ENCODE assay signal across 9 cellular contexts in the genomic region with DNA sequence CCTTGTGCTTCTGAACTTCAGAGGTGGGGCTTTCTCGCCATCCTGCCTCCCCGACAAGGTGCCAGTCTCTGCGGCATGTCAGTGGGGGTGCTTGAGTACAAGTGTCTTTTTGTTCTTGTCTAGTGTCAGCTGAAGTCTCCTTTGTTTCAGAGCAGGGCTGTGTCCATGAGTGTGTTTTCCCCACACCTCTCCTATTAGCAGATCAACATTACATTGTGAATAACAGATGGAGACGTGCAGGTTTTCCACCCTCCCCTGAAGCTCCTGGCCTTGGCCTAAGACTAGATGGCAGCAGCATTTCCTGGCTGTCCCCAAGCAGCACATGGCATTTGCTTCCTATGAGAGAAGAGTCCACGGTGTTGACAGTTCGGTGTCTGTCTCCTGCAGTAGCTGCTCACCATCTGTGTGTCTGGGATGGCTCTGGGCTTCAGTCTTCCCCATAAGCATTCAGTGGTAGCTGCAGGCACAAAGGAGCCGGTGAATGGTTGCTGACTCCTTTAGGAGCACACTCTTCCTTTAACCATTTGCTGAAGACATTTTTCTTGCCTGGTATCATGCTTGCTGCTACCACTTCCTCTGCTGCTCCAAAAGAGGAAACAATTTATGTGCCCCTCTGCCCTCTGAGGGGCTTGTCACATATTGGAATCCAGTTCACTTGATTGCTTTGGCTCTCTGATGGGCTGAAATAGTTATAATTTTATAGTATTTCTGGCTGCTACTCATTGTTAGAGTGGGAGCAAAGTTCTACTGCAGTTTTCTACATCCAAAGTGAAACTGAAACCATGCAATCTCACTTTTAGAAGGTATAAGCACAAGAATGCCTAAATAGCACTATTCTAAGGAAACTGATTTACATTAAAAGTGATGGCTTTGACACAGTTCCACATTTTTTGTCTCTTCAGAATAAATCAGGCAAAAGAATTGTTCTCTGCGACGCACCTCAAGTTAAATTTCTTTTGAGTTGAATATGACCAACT.
DNase-seq lines count a peak whose midpoint lies in the region; ATAC-seq and TF ChIP-seq lines count a peak whose summit lies in the region.
"Had no signal": no experiment of that assay in that cellular context is flagged by ENCODE, and none has a peak within 500 bp of the region (broad histone marks: within the 10 kb centered on the region; RNA-seq: fewer than 3 reads in every experiment).

No MANE protein-coding gene starts in this region.

- peak overlapping the region; percentile 32 for H2AFZ ChIP-seq in H9 (ENCODE audit: low read length)

- H3K27me3 Mint-ChIP-seq in H9 (ENCODE audit: low read depth) (no peaks in the 10 kb centered on the region), Caco-2 (ENCODE audit: insufficient read depth, unreplicated experiment) (no peaks in the 10 kb centered on the region)
- H3K27me3 Mint-ChIP-seq: activated CD8-positive, alpha-beta T cell treated with anti-CD3 and anti-CD28 coated beads for 36 hours had no signal

- no peaks in the 10 kb centered on the region for H3K36me3 ChIP-seq in Caco-2 (ENCODE audit: control insufficient read depth, insufficient read depth, low read length)

- H3K4me1 ChIP-seq in H9 (ENCODE audit: insufficient read depth, low read length) (peaks cover 3% of the 10 kb centered on the region; the same call in 1 of the 2 replicates), Caco-2 (no peaks in the 10 kb centered on the region)

- no peak overlapping the region for H4K5ac ChIP-seq in H9 (ENCODE audit: insufficient read length, low read depth, low read length)

- no peaks in the 10 kb centered on the region for H4K20me1 ChIP-seq in H9 (ENCODE audit: control insufficient read depth, insufficient read depth, insufficient read length)

- intact Hi-C loops in Caco-2 (cut with micrococcal nuclease; ENCODE audit: unreplicated experiment) = no loop called here

- no peaks in the 10 kb centered on the region for H3K9me3 ChIP-seq in H9 (ENCODE audit: control insufficient read depth, low read depth, low read length)
- H3K9me3 ChIP-seq in Caco-2 = no peaks in the 10 kb centered on the region; the same call in 1 of the 2 replicates

- no peak overlapping the region for H2BK15ac ChIP-seq in H9 (ENCODE audit: low read depth, low read length)

- H3K4me3 Mint-ChIP-seq in H9 (no peak overlapping the region), Caco-2 (ENCODE audit: unreplicated experiment) (no peak overlapping the region)
- H3K4me3 Mint-ChIP-seq: activated CD8-positive, alpha-beta T cell treated with anti-CD3 and anti-CD28 coated beads for 36 hours had no signal

- H3K27ac ChIP-seq in H9 (ENCODE audit: insufficient read length, low read depth, low read length) = no peak overlapping the region

- in situ Hi-C loops in astrocyte of the spinal cord (cut with HindIII; ENCODE audit: low sequenced_read_pairs) = no loop called here

- no CpG with 5 or more reads among the region's 9 CpGs for WGBS in H9 (ENCODE audit: extremely low coverage, insufficient read length, low lambda C conversion rate)

- H3K27ac Mint-ChIP-seq in H9 (peak overlapping the region in 1 of 3 experiments; percentile 83; a peak in 1 of 7 replicates), Caco-2 (ENCODE audit: unreplicated experiment) (no peak overlapping the region)
- H3K27ac Mint-ChIP-seq: activated CD8-positive, alpha-beta T cell treated with anti-CD3 and anti-CD28 coated beads for 36 hours had no signal

- no peaks in the 10 kb centered on the region for H3K79me1 ChIP-seq in H9 (ENCODE audit: insufficient read depth, low read depth, low read length, poor library complexity, severe bottlenecking)

- H3K18ac ChIP-seq in H9 (ENCODE audit: insufficient read length, low read depth, low read length) = no peak overlapping the region

- CTCF ChIA-PET in Caco-2 (lab: Charles Lee) = no interaction called here

- H2BK20ac ChIP-seq in H9 (ENCODE audit: low read depth, low read length, poor library complexity, severe bottlenecking) = no peak overlapping the region

- no peak overlapping the region for H4K8ac ChIP-seq in H9 (replicated peaks; ENCODE audit: insufficient read length, low read depth, low read length)

- H3K36me3 Mint-ChIP-seq in H9 (ENCODE audit: insufficient read depth in 1 of 3, low read depth in 3 of 3) (peaks cover 0 to 11% (median 2%) of the 10 kb centered on the region in 3 experiments; a peak in 3 of 7 replicates), Caco-2 (ENCODE audit: insufficient read depth, unreplicated experiment) (no peaks in the 10 kb centered on the region)

- H3K4me1 Mint-ChIP-seq in H9 (peaks cover 10% of the 10 kb centered on the region in 2 experiments), Caco-2 (ENCODE audit: low read depth, unreplicated experiment) (no peaks in the 10 kb centered on the region)

- H3K9ac ChIP-seq in H9 (ENCODE audit: extremely low read depth, insufficient read length, low read length) = no peak overlapping the region

- POLR2A ChIA-PET in Caco-2 (lab: Charles Lee) = no interaction called here

- no peak overlapping the region for H3K4me2 ChIP-seq in H9 (ENCODE audit: insufficient read depth, insufficient read length, low read length)

- no peak overlapping the region for H3K23ac ChIP-seq in H9 (ENCODE audit: insufficient read length, low read depth, low read length)

- H3K27me3 ChIP-seq in H9 (ENCODE audit: insufficient read depth, low read length) (no peaks in the 10 kb centered on the region), Caco-2 (replicated peaks; ENCODE audit: control insufficient read depth, insufficient read depth, low read length) (no peaks in the 10 kb centered on the region)

- H3K4me3 ChIP-seq in astrocyte of the spinal cord (ENCODE audit: low read depth, low read length) (peak overlapping the region; percentile 10), Caco-2 (ENCODE audit: low read depth, low read length) (no peak overlapping the region)

- TF ChIP-seq CTCF in H9 (conservative IDR thresholded peaks at IDR 0.05) (no peak), astrocyte of the spinal cord (IDR thresholded peaks at IDR 0.05; ENCODE audit: low read depth, low read length) (no peak), Caco-2 (IDR thresholded peaks at IDR 0.05; ENCODE audit: insufficient read depth in 1 of 2, low read depth in 1 of 2, low read length in 1 of 2, severe bottlenecking in 1 of 2, unreplicated experiment in 1 of 2) (no peak)

- 0 out of 2 replicates have a peak overlapping the region, but pooled peaks have one; percentile 2 for H3K14ac ChIP-seq in H9 (ENCODE audit: insufficient read depth, low read length)

- DNase-seq in A172 (ENCODE audit: low spot score) = peak; percentile 8
- DNase-seq in H9 = no peak
- peak; percentile 55 for DNase-seq in astrocyte of the spinal cord (ENCODE audit: low read depth, low spot score)
- DNase-seq in lung microvascular endothelial cell (ENCODE audit: low read depth in 2 of 2) = peak; percentile 6 to 58
- no peak for DNase-seq in Caco-2
- no peak for DNase-seq in AG08396 (ENCODE audit: low spot score)
- no peak for DNase-seq in amniotic stem cell (lab: John Stamatoyannopoulos, UW)
- DNase-seq: activated CD8-positive, alpha-beta T cell treated with anti-CD3 and anti-CD28 coated beads for 36 hours had no signal

- no peak overlapping the region for H2BK5ac ChIP-seq in H9 (ENCODE audit: insufficient read length, low read length)

- H4K91ac ChIP-seq in H9 (ENCODE audit: insufficient read length, low read depth, low read length) = no peak overlapping the region

- no peak overlapping the region for H3K4ac ChIP-seq in H9 (ENCODE audit: low read depth, low read length)

- H3K23me2 ChIP-seq in H9 (ENCODE audit: insufficient read length, low read depth, low read length, poor library complexity, severe bottlenecking) = no peaks in the 10 kb centered on the region

- no peak overlapping the region for H2BK12ac ChIP-seq in H9 (ENCODE audit: insufficient read length, low read depth, low read length)

- H3K9me3 Mint-ChIP-seq in H9 (no peaks in the 10 kb centered on the region; a peak in 2 of 5 replicates), Caco-2 (ENCODE audit: unreplicated experiment) (no peaks in the 10 kb centered on the region)
- H3K9me3 Mint-ChIP-seq: activated CD8-positive, alpha-beta T cell treated with anti-CD3 and anti-CD28 coated beads for 36 hours had no signal

- H2BK120ac ChIP-seq in H9 (ENCODE audit: low read depth, low read length, poor library complexity, severe bottlenecking) = no peak overlapping the region

- H2AK5ac ChIP-seq in H9 (ENCODE audit: insufficient read length, low read length) = no peak overlapping the region

- H3K79me2 ChIP-seq in H9 (ENCODE audit: insufficient read depth, low read length) = no peaks in the 10 kb centered on the region

- BruUV-seq in Caco-2 (replicated peaks; lab: Mats Ljungman, UMichigan) = no TSS peak

- ATAC-seq in HG03378 (IDR thresholded peaks at IDR 0.05; ENCODE audit: unreplicated experiment) = no peak
- ATAC-seq: activated CD8-positive, alpha-beta T cell treated with anti-CD3 and anti-CD28 coated beads for 36 hours had no signal

- no peak overlapping the region for H3K56ac ChIP-seq in H9 (ENCODE audit: insufficient read length, low read depth, low read length)

- no peak overlapping the region for H3T11ph ChIP-seq in H9 (ENCODE audit: low read length)

Comparison
In these comparisons a context has a peak if more than half of its experiments do, and no peak if none do; other contexts are left out.
1. DNase-seq: peak in A172 (single experiment), astrocyte of the spinal cord (single experiment) and lung microvascular endothelial cell (2 of 2); none in H9 (single experiment), Caco-2 (0 of 2), AG08396 (single experiment) and amniotic stem cell (single experiment).